In the genomic region with DNA sequence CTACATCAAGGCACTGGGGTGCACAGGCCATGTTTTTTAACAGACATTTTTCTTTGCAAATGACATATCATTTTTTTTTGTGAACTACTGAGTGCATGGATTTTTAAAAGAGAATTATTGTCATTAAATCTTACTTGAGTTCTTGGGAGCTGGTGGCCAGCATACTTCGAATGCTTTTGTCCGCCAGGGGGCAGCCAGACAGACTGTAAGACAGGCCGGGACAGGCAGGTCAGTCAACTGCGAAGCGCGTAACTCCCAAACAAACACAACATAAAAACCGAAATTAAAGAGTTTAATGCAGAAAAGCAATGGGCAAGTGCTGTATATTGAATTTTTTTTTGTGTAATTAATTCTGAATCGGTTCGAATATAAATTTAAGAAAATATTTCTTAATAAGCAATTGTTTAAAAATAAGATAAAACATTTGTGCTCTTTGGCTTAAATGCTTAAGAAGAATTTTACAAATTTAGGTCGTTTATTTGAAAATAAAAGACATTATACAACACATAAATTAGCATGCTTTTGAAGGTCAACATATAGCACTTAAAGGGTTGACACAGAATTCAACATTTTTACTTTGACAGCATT, we compare ENCODE assay signal across 8 cellular contexts.
DNase-seq lines count a peak whose midpoint lies in the region; ATAC-seq and TF ChIP-seq lines count a peak whose summit lies in the region.

No MANE protein-coding gene starts in this region.

- intact Hi-C loops in breast epithelium (cut with DNase I; ENCODE audit: low total_unique reads) = no loop called here

- no peaks in the 10 kb centered on the region for H3K4me1 Mint-ChIP-seq in effector memory CD8-positive, alpha-beta T cell (ENCODE audit: low read depth in 2 of 2)

- H3K4me3 Mint-ChIP-seq in effector memory CD8-positive, alpha-beta T cell = no peak overlapping the region

- DNase-seq in ELR (ENCODE audit: low read depth) = peak; percentile 54
- DNase-seq in HFF-Myc (ENCODE audit: extremely low read depth, low read depth) = no peak
- peak; percentile 46 for DNase-seq in SHP77 treated with DMSO at 0.1 percent for 48 hours (lab: John Stamatoyannopoulos, UW)
- peak; percentile 63 to 71 for DNase-seq in breast epithelium (ENCODE audit: low spot score in 2 of 2)
- DNase-seq in kidney epithelial cell (ENCODE audit: low read depth) = peak; percentile 19
- peak; percentile 12 to 22 (median 19) for DNase-seq in stimulated activated CD4-positive, alpha-beta T cell treated with anti-CD3 and anti-CD28 coated beads, TNF-alpha, amount 100 ng/mL, for 48 hours (ENCODE audit: low read depth in 3 of 3)
- DNase-seq in NCI-H2196 treated with DMSO at 0.1 percent for 48 hours (lab: John Stamatoyannopoulos, UW; ENCODE audit: unreplicated experiment) = no peak
- no peak for DNase-seq in effector memory CD8-positive, alpha-beta T cell

- H3K9me3 Mint-ChIP-seq in effector memory CD8-positive, alpha-beta T cell = no peaks in the 10 kb centered on the region

- no peak for ATAC-seq in effector memory CD8-positive, alpha-beta T cell (replicated peaks)

- no peak overlapping the region for H3K4me3 ChIP-seq in HFF-Myc (replicated peaks; ENCODE audit: low read depth, low read length)
- H3K4me3 ChIP-seq in breast epithelium = no peak overlapping the region
- no peak overlapping the region for H3K4me3 ChIP-seq in kidney epithelial cell (ENCODE audit: low read depth, low read length)

- TF ChIP-seq CTCF in HFF-Myc (IDR thresholded peaks at IDR 0.05; ENCODE audit: low read depth, low read length, missing control alignments) (peak; percentile 78), breast epithelium (IDR thresholded peaks at IDR 0.05) (peak; percentile 39 to 60 (median 46)), kidney epithelial cell (IDR thresholded peaks at IDR 0.05; ENCODE audit: insufficient read depth, low read length, poor library complexity, severe bottlenecking) (peak; percentile 86)

- H3K36me3 ChIP-seq in breast epithelium (no peaks in the 10 kb centered on the region), kidney epithelial cell (ENCODE audit: control insufficient read depth, insufficient read depth, low read length) (no peaks in the 10 kb centered on the region)

- peaks cover 0 to 19% of the 10 kb centered on the region in 2 donors for H3K27me3 ChIP-seq in breast epithelium
- H3K27me3 ChIP-seq in kidney epithelial cell (ENCODE audit: control insufficient read depth, insufficient read depth, low read length) = no peaks in the 10 kb centered on the region

- no peak for TF ChIP-seq POLR2A in breast epithelium (IDR thresholded peaks at IDR 0.05)

- H3K27ac Mint-ChIP-seq in effector memory CD8-positive, alpha-beta T cell = no peak overlapping the region

- H3K36me3 Mint-ChIP-seq in effector memory CD8-positive, alpha-beta T cell (ENCODE audit: insufficient read depth) = no peaks in the 10 kb centered on the region

- no peaks in the 10 kb centered on the region for H3K4me1 ChIP-seq in breast epithelium

- H3K27ac ChIP-seq in breast epithelium = no peak overlapping the region

- peaks cover 0 to 14% of the 10 kb centered on the region in 2 donors for H3K27me3 Mint-ChIP-seq in effector memory CD8-positive, alpha-beta T cell

- H3K9me3 ChIP-seq in breast epithelium = no peaks in the 10 kb centered on the region

Comparison
In these comparisons a context has a peak if more than half of its experiments do, and no peak if none do; other contexts are left out.
1. DNase-seq: peak in ELR (single experiment), SHP77 treated with DMSO at 0.1 percent for 48 hours (single experiment), breast epithelium (2 of 2), kidney epithelial cell (single experiment) and stimulated activated CD4-positive, alpha-beta T cell treated with anti-CD3 and anti-CD28 coated beads, TNF-alpha, amount 100 ng/mL, for 48 hours (3 of 3); none in HFF-Myc (single experiment), NCI-H2196 treated with DMSO at 0.1 percent for 48 hours (single experiment) and effector memory CD8-positive, alpha-beta T cell (0 of 3).
2. Peak in every context shown above with its lines, with median percentiles within 50 percentile points of each other: CTCF ChIP-seq.